Comparison of ENCODE assay signal across 8 cellular contexts in genomic region chr10:114696301-114696700, GRCh38. TPM values are rescaled to one million over a fixed set of nuclear protein-coding genes. Genes with fewer than 3 reads are reported as not detected.
DNase-seq lines count a peak whose midpoint lies in the region; ATAC-seq and TF ChIP-seq lines count a peak whose summit lies in the region.
"Not testable (repeated sequence)": the region's sequence is repeated elsewhere in the genome, so short reads cannot be mapped to it uniquely, and the experiment has no call there.

No MANE protein-coding gene starts in this region.

- H3K4me3 ChIP-seq in BE2C (ENCODE audit: low read depth, low read length); Panc1 (ENCODE audit: low read depth in 2 of 2, low read length in 2 of 2); adrenal gland; heart left ventricle; right atrium auricular region; gastrocnemius medialis; thyroid gland (replicated peaks in 1 of 3): not testable (repeated sequence)

- in situ Hi-C loops in Panc1 (cut with HindIII; ENCODE audit: low pct_unique_long_range_greater_than_20kb, low sequenced_read_pairs), result not testable (repeated sequence)
- in situ Hi-C loops in gastrocnemius medialis (cut with MboI; ENCODE audit: low sequenced_read_pairs in 4 of 4), result loop anchor here in 1 of 4 donors (10.0 kb wide), 1 partner anchor 142 kb away; no protein-coding TSS in a partner anchor

- CTCF ChIA-PET in Panc1 (lab: Charles Lee), result not testable (repeated sequence)

- not testable (repeated sequence) for BruUV-seq in Panc1 (replicated peaks; lab: Mats Ljungman, UMichigan)

- DNase-seq in BE2C (peak; percentile 54), NCI-H446 treated with DMSO at 0.1 percent for 48 hours (lab: John Stamatoyannopoulos, UW) (peak; percentile 36)
- DNase-seq in Panc1 (ENCODE audit: low read depth, low spot score); adrenal gland; heart left ventricle; right atrium auricular region (ENCODE audit: low spot score); gastrocnemius medialis; thyroid gland: not testable (repeated sequence)

- not testable (repeated sequence) for H3K36me3 ChIP-seq in BE2C; Panc1 (ENCODE audit: control insufficient read depth, insufficient read depth, low read length); adrenal gland (replicated peaks in 1 of 2); heart left ventricle; right atrium auricular region; gastrocnemius medialis; thyroid gland

- not testable (repeated sequence) for H3K9me3 ChIP-seq in BE2C; Panc1 (ENCODE audit: control insufficient read depth, insufficient read depth, low read depth, low read length); adrenal gland (replicated peaks in 1 of 3); heart left ventricle; right atrium auricular region; gastrocnemius medialis; thyroid gland

- ATAC-seq in Panc1, heart left ventricle, gastrocnemius medialis: not testable (repeated sequence)

- H3K27ac ChIP-seq in Panc1 (ENCODE audit: low read length) (peak overlapping the region; percentile 100), adrenal gland (peak overlapping the region in 3 of 5 donors; percentile 69 to 84 (median 79)), heart left ventricle (peak overlapping the region; percentile 12 to 83 (median 68)), right atrium auricular region (peak overlapping the region; percentile 70 to 80), gastrocnemius medialis (peak overlapping the region in 3 of 4 donors; percentile 66 to 79 (median 69)), thyroid gland (peak overlapping the region; percentile 63 to 83 (median 81))

- peaks cover 18% of the 10 kb centered on the region for H3K4me1 ChIP-seq in BE2C
- H3K4me1 ChIP-seq in Panc1 (ENCODE audit: control insufficient read depth, insufficient read depth, low read length), result peaks cover 80% of the 10 kb centered on the region
- H3K4me1 ChIP-seq in adrenal gland (replicated peaks in 1 of 2), result peaks cover 28 to 35% of the 10 kb centered on the region in 2 donors
- H3K4me1 ChIP-seq in heart left ventricle, result peaks cover 4 to 59% (median 43%) of the 10 kb centered on the region in 12 donors
- H3K4me1 ChIP-seq in right atrium auricular region, result peaks cover 0 to 46% of the 10 kb centered on the region in 2 donors
- peaks cover 14 to 32% of the 10 kb centered on the region in 2 donors for H3K4me1 ChIP-seq in gastrocnemius medialis
- peaks cover 11 to 32% of the 10 kb centered on the region in 2 donors for H3K4me1 ChIP-seq in thyroid gland

- not testable (repeated sequence) for TF ChIP-seq CTCF in BE2C (IDR thresholded peaks at IDR 0.05; ENCODE audit: low read depth, low read length); adrenal gland (IDR thresholded peaks at IDR 0.05); heart left ventricle (IDR thresholded peaks at IDR 0.05); right atrium auricular region (IDR thresholded peaks at IDR 0.05); gastrocnemius medialis (IDR thresholded peaks at IDR 0.05 in 4 of 5, conservative IDR thresholded peaks at IDR 0.05 in 1 of 5); thyroid gland (IDR thresholded peaks at IDR 0.05)
- TF ChIP-seq CTCF in Panc1 (IDR thresholded peaks at IDR 0.05), result 0 out of 2 replicates have a peak, but pooled peaks have one; percentile 0

- H3K27me3 ChIP-seq in BE2C; Panc1 (ENCODE audit: control insufficient read depth, insufficient read depth, low read length); adrenal gland; heart left ventricle; right atrium auricular region; gastrocnemius medialis; thyroid gland: not testable (repeated sequence)

- intact Hi-C loops in Panc1 (cut with micrococcal nuclease; ENCODE audit: unreplicated experiment); gastrocnemius medialis (cut with DNase I; ENCODE audit: low total_unique reads): not testable (repeated sequence)
- intact Hi-C loops in adrenal gland (cut with DNase I), result loop anchor here in 1 of 2 donors (10.0 kb wide), 1 partner anchor 222 kb away; no protein-coding TSS in a partner anchor
- intact Hi-C loops in heart left ventricle (cut with DNase I), result loop anchor here in 5 of 10 donors (5.0 to 10.0 kb wide), 4 partner anchors 142 to 224 kb away; no protein-coding TSS in a partner anchor
- intact Hi-C loops in thyroid gland (cut with DNase I), result loop anchor here (10.0 kb wide), 1 partner anchor 62 kb away; no protein-coding TSS in a partner anchor

- POLR2A ChIA-PET in Panc1 (lab: Charles Lee), result not testable (repeated sequence)

- not testable (repeated sequence) for TF ChIP-seq POLR2A in adrenal gland (IDR thresholded peaks at IDR 0.05); heart left ventricle (IDR thresholded peaks at IDR 0.05); gastrocnemius medialis (IDR thresholded peaks at IDR 0.05); thyroid gland (IDR thresholded peaks at IDR 0.05)

RNA-seq across cellular contexts. Expression of gene ABLIM1, which starts 38.2 kb away (rescaled TPM):
- 44.0 TPM for polyA plus RNA-seq in BE2C (2012; ENCODE audit: insufficient read depth, insufficient read length, low read depth)
- total RNA-seq in Panc1 (2021; ENCODE audit: unreplicated experiment) (274 TPM), adrenal gland (100 to 1,000 TPM in 7 of 8 donors, 10 to 100 TPM in 1; 75.0 to 430 (median 307) TPM), heart left ventricle (100 to 1,000 TPM; 491 to 713 (median 575) TPM), right atrium auricular region (100 to 1,000 TPM; 359 to 404 TPM), gastrocnemius medialis (100 to 1,000 TPM in 3 of 4 donors, 10 to 100 TPM in 1; 84.7 to 203 (median 150) TPM), thyroid gland (100 to 1,000 TPM; 225 to 404 (median 382) TPM)
- 97.4 TPM for polyA plus RNA-seq in Panc1 (2012; ENCODE audit: insufficient read length)
- polyA plus RNA-seq in adrenal gland (10 to 100 TPM; 42.9 to 74.5 (median 72.4) TPM), heart left ventricle (100 to 1,000 TPM; 242 to 276 TPM)
